Comparison of ENCODE assay signal across 9 cellular contexts in the genomic region with DNA sequence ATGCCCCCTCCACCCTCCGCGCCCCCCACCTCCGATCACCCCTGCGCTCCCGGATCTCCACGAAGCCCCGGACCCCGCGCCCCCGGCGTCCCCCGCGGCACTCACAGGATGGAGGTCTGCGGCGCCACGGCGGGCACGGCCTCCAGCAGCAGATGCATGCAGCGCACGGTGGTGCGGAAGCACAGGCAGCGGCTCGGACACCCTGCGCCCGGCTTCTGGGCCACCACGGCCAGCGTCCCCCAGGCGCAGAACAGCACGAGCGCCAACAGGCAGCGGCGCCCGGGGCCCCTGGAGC. TPM values are rescaled to one million over a fixed set of nuclear protein-coding genes. Genes with fewer than 3 reads are reported as not detected.
A peak's percentile ranks its signal among the peaks of the same experiment; 100 is the strongest.
DNase-seq lines count a peak whose midpoint lies in the region; ATAC-seq and TF ChIP-seq lines count a peak whose summit lies in the region.
"Had no signal": no experiment of that assay in that cellular context is flagged by ENCODE, and none has a peak within 500 bp of the region (broad histone marks: within the 10 kb centered on the region; RNA-seq: fewer than 3 reads in every experiment).

No MANE protein-coding gene starts in this region.

- no peaks in the 10 kb centered on the region for H3K36me3 ChIP-seq in thymus (ENCODE audit: control insufficient read depth, insufficient read depth)

- H3K4me1 ChIP-seq in thymus (ENCODE audit: control insufficient read depth, insufficient read depth, low read length), result no peaks in the 10 kb centered on the region

- H3K27ac ChIP-seq in layer of hippocampus (ENCODE audit: low read depth, low read length) (peak overlapping the region; percentile 10), thymus (ENCODE audit: low read depth) (no peak overlapping the region)

- 1% methylated on average over 33 of the region's 33 CpGs for WGBS in thymus

- DNase-seq in NCI-H2227 (lab: John Stamatoyannopoulos, UW; ENCODE audit: unreplicated experiment) (peak; percentile 74), NCI-H2227 treated with DMSO at 0.1 percent for 48 hours (lab: John Stamatoyannopoulos, UW) (no peak), cardiac fibroblast (ENCODE audit: low read depth in 2 of 2) (no peak), NCI-H526 (lab: John Stamatoyannopoulos, UW) (no peak), HPDE6-E6E7 (ENCODE audit: extremely low spot score) (no peak)
- DNase-seq: AML-193 had no signal

- no peak for ATAC-seq in HG03039 (IDR thresholded peaks at IDR 0.05; ENCODE audit: unreplicated experiment)

- H3K9me3 ChIP-seq in thymus (ENCODE audit: control insufficient read depth), result no peaks in the 10 kb centered on the region

- TF ChIP-seq CTCF in cardiac fibroblast (IDR thresholded peaks at IDR 0.05; ENCODE audit: low read depth, low read length), result no peak

- H3K4me3 ChIP-seq in cardiac fibroblast (replicated peaks in 1 of 2; ENCODE audit: low read depth in 2 of 2, low read length in 2 of 2), result peak overlapping the region; percentile 69 to 77
- H3K4me3 ChIP-seq in thymus (ENCODE audit: low read length), result peak overlapping the region; percentile 23

- H3K27me3 ChIP-seq in layer of hippocampus (ENCODE audit: control insufficient read depth, insufficient read depth, low read length) (peaks cover 7% of the 10 kb centered on the region), thymus (ENCODE audit: control insufficient read depth, insufficient read depth) (peaks cover 36% of the 10 kb centered on the region)

RNA-seq across cellular contexts. Expression of a gene that starts 0.2 kb away (rescaled TPM):
- polyA plus RNA-seq in thymus, result 3.1 TPM
